22 cellular contexts compared by ENCODE assay signal in the genomic region with DNA sequence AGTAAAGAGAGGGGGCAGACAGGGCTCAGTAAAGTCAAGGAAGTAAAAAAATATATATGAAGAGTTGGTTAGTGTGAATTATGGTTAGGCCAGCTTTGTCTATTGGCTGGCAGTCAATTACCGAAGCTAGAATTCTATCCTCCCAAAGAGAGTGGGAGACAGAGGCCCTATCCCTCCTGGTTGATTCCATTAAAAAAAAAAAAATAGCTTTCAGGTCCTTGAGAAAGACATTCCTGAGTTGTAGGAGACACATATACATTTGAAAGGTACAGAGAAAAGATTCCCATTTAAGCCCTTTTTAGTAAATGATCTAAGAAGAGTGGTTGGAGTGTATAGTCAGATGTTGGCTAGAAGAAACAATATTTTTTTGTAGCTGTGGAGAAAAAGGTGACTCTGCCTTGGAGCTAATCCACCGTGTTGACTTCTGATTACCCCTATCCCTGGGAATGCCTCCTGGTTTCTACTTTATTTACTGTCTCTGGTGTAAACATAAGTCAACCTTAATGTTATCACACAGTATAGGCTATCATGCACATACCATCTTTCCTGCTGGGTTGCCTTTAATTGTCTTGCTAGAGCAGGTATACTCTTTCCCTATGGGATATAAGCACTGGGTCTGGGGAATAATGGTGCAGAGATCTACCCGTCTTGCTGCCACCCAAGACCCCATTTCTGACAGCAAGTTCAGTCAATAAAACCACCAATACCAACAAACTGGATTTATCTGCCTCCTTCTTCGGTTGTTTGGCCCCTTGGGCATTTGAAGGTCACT.
"Had no signal": no experiment of that assay in that cellular context is flagged by ENCODE, and none has a peak within 500 bp of the region (broad histone marks: within the 10 kb centered on the region; RNA-seq: fewer than 3 reads in every experiment).

No MANE protein-coding gene starts in this region.

- ATAC-seq: activated T-cell treated with anti-CD3 and anti-CD28 coated beads, Interleukin-2, amount 50 U/mL, for 72 hours; T-helper 17 cell had no signal

- H3K4me1 Mint-ChIP-seq: activated CD4-positive, alpha-beta memory T cell treated with anti-CD3 and anti-CD28 coated beads, Interleukin-2, amount 10 ng/mL, durations not matched to agents 7 days and 5 days; activated naive CD8-positive, alpha-beta T cell treated with anti-CD3 and anti-CD28 coated beads, Interleukin-2, amount 10 ng/mL, durations not matched to agents 7 days and 5 days; T-helper 17 cell had no signal

- H3K4me1 ChIP-seq: adrenal gland, breast epithelium had no signal

- H3K9me3 ChIP-seq: adrenal gland, breast epithelium had no signal

- DNase-seq: activated CD4-positive, alpha-beta memory T cell treated with anti-CD3 and anti-CD28 coated beads, Interleukin-2, amount 10 ng/mL, durations not matched to agents 7 days and 5 days; activated CD4-positive, alpha-beta T cell treated with anti-CD3 and anti-CD28 coated beads, Interleukin-2, amount 50 U/mL, for 1 hour; activated CD4-positive, CD25-positive, alpha-beta regulatory T cell; activated naive CD4-positive, alpha-beta T cell treated with anti-CD3 and anti-CD28 coated beads, Interleukin-2, amount 50 U/mL, for 16 hours; activated naive CD8-positive, alpha-beta T cell treated with anti-CD3 and anti-CD28 coated beads, Interleukin-2, amount 10 ng/mL, durations not matched to agents 7 days and 5 days; activated T-cell treated with anti-CD3 and anti-CD28 coated beads for 4 hours; activated T-cell treated with anti-CD3 and anti-CD28 coated beads, Interleukin-2, amount 50 U/mL, for 72 hours; adrenal gland; anterior cingulate cortex; central memory CD4-positive, alpha-beta T cell; NCI-H1092; NCI-H1417; NCI-H1930; NCI-H510A treated with DMSO at 0.1 percent for 48 hours; NCI-H69; NK-92 treated with Interleukin-12 subunit alpha and Interleukin-12 subunit beta, amount 100 ng/mL, for 24 hours; SHP77 treated with DMSO at 0.1 percent for 48 hours; T-helper 17 cell; T-helper 9 cell had no signal

- H3K27ac ChIP-seq: adrenal gland, breast epithelium, KMS-11 had no signal

- H3K36me3 ChIP-seq: adrenal gland, breast epithelium had no signal

- H3K27ac Mint-ChIP-seq: activated CD4-positive, alpha-beta memory T cell treated with anti-CD3 and anti-CD28 coated beads, Interleukin-2, amount 10 ng/mL, durations not matched to agents 7 days and 5 days; activated naive CD8-positive, alpha-beta T cell treated with anti-CD3 and anti-CD28 coated beads, Interleukin-2, amount 10 ng/mL, durations not matched to agents 7 days and 5 days; activated T-cell treated with anti-CD3 and anti-CD28 coated beads, Interleukin-2, amount 50 U/mL, for 72 hours; activated T-helper 2 cell treated with anti-CD3 and anti-CD28 coated beads, Interferon-gamma antibody, Interleukin-2, Interleukin-4, amounts not matched to agents 10 μg/mL and 5 μg/mL and 100 μg/mL, durations not matched to agents 14 hours and 24 hours and 36 hours; T-helper 17 cell had no signal

- H3K4me3 ChIP-seq: adrenal gland, breast epithelium had no signal

- H3K27me3 Mint-ChIP-seq: activated CD4-positive, alpha-beta memory T cell treated with anti-CD3 and anti-CD28 coated beads, Interleukin-2, amount 10 ng/mL, durations not matched to agents 7 days and 5 days; activated naive CD8-positive, alpha-beta T cell treated with anti-CD3 and anti-CD28 coated beads, Interleukin-2, amount 10 ng/mL, durations not matched to agents 7 days and 5 days; T-helper 17 cell had no signal

- H3K27me3 ChIP-seq: adrenal gland, breast epithelium had no signal

- H3K4me3 Mint-ChIP-seq: activated CD4-positive, alpha-beta memory T cell treated with anti-CD3 and anti-CD28 coated beads, Interleukin-2, amount 10 ng/mL, durations not matched to agents 7 days and 5 days; activated naive CD8-positive, alpha-beta T cell treated with anti-CD3 and anti-CD28 coated beads, Interleukin-2, amount 10 ng/mL, durations not matched to agents 7 days and 5 days; activated T-cell treated with anti-CD3 and anti-CD28 coated beads, Interleukin-2, amount 50 U/mL, for 72 hours; T-helper 17 cell had no signal

- H3K4me2 ChIP-seq: KMS-11 had no signal

- H3K36me3 Mint-ChIP-seq: activated naive CD8-positive, alpha-beta T cell treated with anti-CD3 and anti-CD28 coated beads, Interleukin-2, amount 10 ng/mL, durations not matched to agents 7 days and 5 days had no signal

- H3K9me3 Mint-ChIP-seq: activated CD4-positive, alpha-beta memory T cell treated with anti-CD3 and anti-CD28 coated beads, Interleukin-2, amount 10 ng/mL, durations not matched to agents 7 days and 5 days had no signal

- H3K9ac ChIP-seq: KMS-11 had no signal
